22 cellular contexts compared by ENCODE assay signal in genomic region chr6:112557961-112558360, GRCh38.
A peak's percentile ranks its signal among the peaks of the same experiment; 100 is the strongest.
DNase-seq lines count a peak whose midpoint lies in the region; ATAC-seq, FAIRE-seq and TF ChIP-seq lines count a peak whose summit lies in the region.
"Had no signal": no experiment of that assay in that cellular context is flagged by ENCODE, and none has a peak within 500 bp of the region (broad histone marks: within the 10 kb centered on the region; RNA-seq: fewer than 3 reads in every experiment).

No MANE protein-coding gene starts in this region.

- H3K36me3 Mint-ChIP-seq in neural progenitor cell = peaks cover 2% of the 10 kb centered on the region
- no peaks in the 10 kb centered on the region for H3K36me3 Mint-ChIP-seq in endothelial cell (ENCODE audit: low read depth, unreplicated experiment)
- H3K36me3 Mint-ChIP-seq: CD14-positive monocyte; CD4-positive, alpha-beta memory T cell; CD4-positive, CD25-positive, alpha-beta regulatory T cell; CD8-positive, alpha-beta memory T cell had no signal

- H3K4me2 ChIP-seq in K562 (ENCODE audit: insufficient read depth, low read length) = no peak overlapping the region
- H3K4me2 ChIP-seq in neural progenitor cell = no peak overlapping the region
- H3K4me2 ChIP-seq: BLaER1 had no signal

- no peak overlapping the region for H2AFZ ChIP-seq in K562 (ENCODE audit: low read depth, low read length)
- peak overlapping the region; percentile 59 for H2AFZ ChIP-seq in neural progenitor cell (replicated peaks)

- no peak overlapping the region for H3K4me3 ChIP-seq in K562
- no peak overlapping the region for H3K4me3 ChIP-seq in neural progenitor cell
- no peak overlapping the region for H3K4me3 ChIP-seq in right lobe of liver
- H3K4me3 ChIP-seq: BLaER1 had no signal

- DNase-seq in K562 (ENCODE audit: extremely low read depth in 1 of 4, low spot score in 3 of 4) = no peak
- DNase-seq in neural progenitor cell (ENCODE audit: low spot score) = no peak
- DNase-seq in DMS153 (lab: John Stamatoyannopoulos, UW) = no peak
- DNase-seq in right lobe of liver = no peak
- no peak for DNase-seq in endothelial cell (ENCODE audit: low spot score)
- DNase-seq: 8988T; ACHN; BE2C; C1 segment of cervical spinal cord; CD4-positive, alpha-beta memory T cell; CD4-positive, CD25-positive, alpha-beta regulatory T cell; CD8-positive, alpha-beta memory T cell; COR-L47; DMS 273 treated with DMSO at 0.1 percent for 48 hours; DMS79 treated with DMSO at 0.1 percent for 48 hours; GF-D8 had no signal

- H3K9me3 Mint-ChIP-seq in neural progenitor cell = peaks cover 14% of the 10 kb centered on the region
- H3K9me3 Mint-ChIP-seq in endothelial cell (ENCODE audit: unreplicated experiment) = no peaks in the 10 kb centered on the region

- H3K27ac ChIP-seq in K562 (ENCODE audit: extremely low read depth, low read depth, low read length) (no peak overlapping the region), neural progenitor cell (no peak overlapping the region), right lobe of liver (no peak overlapping the region)
- H3K27ac ChIP-seq: BLaER1 had no signal

- TF ChIP-seq POLR2A in K562 (conservative IDR thresholded peaks at IDR 0.05) = no peak
- no peak for TF ChIP-seq POLR2A in right lobe of liver (IDR thresholded peaks at IDR 0.05)

- intact Hi-C loops in K562 (cut with micrococcal nuclease) (no loop called here), right lobe of liver (cut with DNase I) (no loop called here)

- TF ChIP-seq CTCF in K562 (IDR thresholded peaks at IDR 0.05 in 2 of 3, conservative IDR thresholded peaks at IDR 0.05 in 1 of 3; ENCODE audit: insufficient read depth in 2 of 3, low read depth in 1 of 3, low read length in 3 of 3) (no peak), neural progenitor cell (IDR thresholded peaks at IDR 0.05) (no peak), right lobe of liver (IDR thresholded peaks at IDR 0.05) (no peak), endothelial cell (IDR thresholded peaks at IDR 0.05; ENCODE audit: unreplicated experiment) (no peak)

- no peak for FAIRE-seq in K562 (lab: Jason Lieb, UNC)
- FAIRE-seq: A204.1, G401.6, GM12891, GM19239 had no signal

- no peaks in the 10 kb centered on the region for H3F3A ChIP-seq in neural progenitor cell (ENCODE audit: low read depth)

- H3K9me3 ChIP-seq in K562 (replicated peaks; ENCODE audit: control insufficient read depth, insufficient read depth, low read depth, low read length) = no peaks in the 10 kb centered on the region
- no peaks in the 10 kb centered on the region for H3K9me3 ChIP-seq in neural progenitor cell (ENCODE audit: low read depth)
- no peaks in the 10 kb centered on the region for H3K9me3 ChIP-seq in right lobe of liver
- H3K9me3 ChIP-seq: BE2C, BLaER1 had no signal

- POLR2A ChIA-PET in K562 (lab: Yijun Ruan, JAX) = interaction anchor here (0.7 kb wide), 1 partner anchor 51 kb away, joined by 3 read pairs; no protein-coding TSS in a partner anchor

- ATAC-seq in K562 (no peak), right lobe of liver (no peak)

- H3K27me3 ChIP-seq in K562 (ENCODE audit: control insufficient read depth in 2 of 2, insufficient read depth in 2 of 2, low read length in 2 of 2) = no peaks in the 10 kb centered on the region
- H3K27me3 ChIP-seq in neural progenitor cell = no peaks in the 10 kb centered on the region
- H3K27me3 ChIP-seq in right lobe of liver = no peaks in the 10 kb centered on the region
- H3K27me3 ChIP-seq: BE2C, BLaER1 had no signal

- CTCF ChIA-PET in K562 (lab: Yijun Ruan, JAX; ENCODE audit: low intra/inter-chr PET ratio) = no interaction called here

- H3K79me2 ChIP-seq in K562 (ENCODE audit: control insufficient read depth, insufficient read depth, low read length) = no peaks in the 10 kb centered on the region
- H3K79me2 ChIP-seq in neural progenitor cell (ENCODE audit: low read depth) = no peaks in the 10 kb centered on the region

- H3K4me3 Mint-ChIP-seq in neural progenitor cell (no peak overlapping the region), endothelial cell (ENCODE audit: unreplicated experiment) (no peak overlapping the region)
- H3K4me3 Mint-ChIP-seq: CD14-positive monocyte; CD4-positive, alpha-beta memory T cell; CD4-positive, CD25-positive, alpha-beta regulatory T cell; CD8-positive, alpha-beta memory T cell had no signal

- BruUV-seq in K562 (replicated peaks; lab: Mats Ljungman, UMichigan) = no TSS peak

- no peaks in the 10 kb centered on the region for H3K4me1 ChIP-seq in K562 (replicated peaks in 1 of 2; ENCODE audit: control insufficient read depth in 2 of 2, insufficient read depth in 2 of 2, low read length in 2 of 2)
- H3K4me1 ChIP-seq in neural progenitor cell = peaks cover 12% of the 10 kb centered on the region
- no peaks in the 10 kb centered on the region for H3K4me1 ChIP-seq in right lobe of liver
- H3K4me1 ChIP-seq: BE2C, BLaER1 had no signal

- no peak for TF ChIP-seq RAD21 in K562 (CRISPR knock-in tag; conservative IDR thresholded peaks at IDR 0.05 in 1 of 2, IDR thresholded peaks at IDR 0.05 in 1 of 2)

- in situ Hi-C loops in K562 (cut with MboI) = no loop called here

- no peaks in the 10 kb centered on the region for H3K9me1 ChIP-seq in K562 (ENCODE audit: control insufficient read depth, insufficient read depth, low read length)

- peaks cover 4% of the 10 kb centered on the region for H3K27me3 Mint-ChIP-seq in neural progenitor cell (ENCODE audit: insufficient read depth, low read depth)
- no peaks in the 10 kb centered on the region for H3K27me3 Mint-ChIP-seq in endothelial cell (ENCODE audit: unreplicated experiment)
- H3K27me3 Mint-ChIP-seq: CD4-positive, alpha-beta memory T cell; CD4-positive, CD25-positive, alpha-beta regulatory T cell; CD8-positive, alpha-beta memory T cell had no signal

- H3K4me1 Mint-ChIP-seq in neural progenitor cell (peaks cover 20% of the 10 kb centered on the region), endothelial cell (ENCODE audit: unreplicated experiment) (no peaks in the 10 kb centered on the region)
- H3K4me1 Mint-ChIP-seq: CD14-positive monocyte; CD4-positive, alpha-beta memory T cell; CD4-positive, CD25-positive, alpha-beta regulatory T cell; CD8-positive, alpha-beta memory T cell had no signal

- H3K9ac ChIP-seq in K562 (ENCODE audit: insufficient read depth in 1 of 2, low read depth in 2 of 2, low read length in 2 of 2) (no peak overlapping the region), neural progenitor cell (no peak overlapping the region)
- H3K9ac ChIP-seq: BLaER1 had no signal

- H4K20me1 ChIP-seq in K562 (replicated peaks; ENCODE audit: control insufficient read depth, insufficient read depth, low read length) (no peaks in the 10 kb centered on the region), neural progenitor cell (ENCODE audit: low read depth) (no peaks in the 10 kb centered on the region)
- H4K20me1 ChIP-seq: BLaER1 had no signal

- H3K36me3 ChIP-seq in K562 (ENCODE audit: control insufficient read depth, insufficient read depth, low read length) = no peaks in the 10 kb centered on the region
- no peaks in the 10 kb centered on the region for H3K36me3 ChIP-seq in neural progenitor cell
- H3K36me3 ChIP-seq in right lobe of liver = no peaks in the 10 kb centered on the region
- H3K36me3 ChIP-seq: BE2C, BLaER1 had no signal

- H3K27ac Mint-ChIP-seq in neural progenitor cell (peak overlapping the region; percentile 39), endothelial cell (ENCODE audit: unreplicated experiment) (no peak overlapping the region)
- H3K27ac Mint-ChIP-seq: CD14-positive monocyte; CD4-positive, alpha-beta memory T cell; CD4-positive, CD25-positive, alpha-beta regulatory T cell; CD8-positive, alpha-beta memory T cell had no signal

- no peak for TF ChIP-seq EP300 in K562 (IDR thresholded peaks at IDR 0.05; ENCODE audit: low read length)

TF ChIP-seq in K562, 482 proteins besides CTCF, POLR2A, EP300 and RAD21:
- TF ChIP-seq DACH1 (IDR thresholded peaks at IDR 0.05; ENCODE audit: partially characterized antibody) (peak; percentile 51), ZNF57 (CRISPR knock-in tag; IDR thresholded peaks at IDR 0.05) (no peak)
